Comparison of ENCODE assay signal across 26 cellular contexts in genomic region chr4:12924253-12924652, GRCh38.
A peak's percentile ranks its signal among the peaks of the same experiment; 100 is the strongest.
DNase-seq lines count a peak whose midpoint lies in the region; ATAC-seq, FAIRE-seq and TF ChIP-seq lines count a peak whose summit lies in the region.
"Had no signal": no experiment of that assay in that cellular context is flagged by ENCODE, and none has a peak within 500 bp of the region (broad histone marks: within the 10 kb centered on the region; RNA-seq: fewer than 3 reads in every experiment).

No MANE protein-coding gene starts in this region.

- POLR2A ChIA-PET in naive thymus-derived CD8-positive, alpha-beta T cell (lab: Charles Lee), result no interaction called here

- H3K27ac ChIP-seq in GM23338 (ENCODE audit: low read depth) (no peak overlapping the region), iPS-20b (ENCODE audit: low read length) (no peak overlapping the region), adrenal gland (no peak overlapping the region)

- no peaks in the 10 kb centered on the region; the same call in 2 of the 3 replicates for H3K9me3 Mint-ChIP-seq in GM23338
- H3K9me3 Mint-ChIP-seq in naive thymus-derived CD8-positive, alpha-beta T cell, result peaks cover 0 to 1% (median 0%) of the 10 kb centered on the region in 9 donors

- H3K9me3 ChIP-seq in iPS-20b (ENCODE audit: insufficient read depth, low read depth, low read length), result no peaks in the 10 kb centered on the region
- H3K9me3 ChIP-seq in adrenal gland (replicated peaks in 1 of 3), result no peaks in the 10 kb centered on the region
- H3K9me3 ChIP-seq: Caco-2, SK-N-SH had no signal

- H3K36me3 ChIP-seq in GM23338 (ENCODE audit: insufficient read depth) (no peaks in the 10 kb centered on the region), iPS-20b (ENCODE audit: insufficient read depth, low read depth, low read length) (no peaks in the 10 kb centered on the region), adrenal gland (replicated peaks in 1 of 2) (no peaks in the 10 kb centered on the region)

- no peaks in the 10 kb centered on the region for H3F3A ChIP-seq in GM23338 (replicated peaks; ENCODE audit: low read depth)

- H3K4me1 Mint-ChIP-seq in GM23338, result peaks cover 20% of the 10 kb centered on the region
- no peaks in the 10 kb centered on the region for H3K4me1 Mint-ChIP-seq in naive thymus-derived CD8-positive, alpha-beta T cell
- H3K4me1 Mint-ChIP-seq: CD4-positive, alpha-beta memory T cell had no signal

- peaks cover 11% of the 10 kb centered on the region for H3K9me2 ChIP-seq in GM23338 (ENCODE audit: insufficient read depth)
- H3K9me2 ChIP-seq: SK-N-SH had no signal

- H3K4me1 ChIP-seq in GM23338 (ENCODE audit: insufficient read depth) (peaks cover 10% of the 10 kb centered on the region), iPS-20b (ENCODE audit: insufficient read depth, low read length) (peaks cover 8% of the 10 kb centered on the region; the same call in 1 of the 2 replicates), adrenal gland (replicated peaks in 1 of 2) (no peaks in the 10 kb centered on the region)
- H3K4me1 ChIP-seq: Caco-2 had no signal

- no peak overlapping the region for H3K9ac ChIP-seq in iPS-20b (ENCODE audit: low read depth, low read length)
- H3K9ac ChIP-seq: SK-N-SH had no signal

- no peak for FAIRE-seq in D721Med (lab: Jason Lieb, UNC)
- FAIRE-seq: GM19239, H54, HTR-8/SVneo, RCC 7860 had no signal

- no peak overlapping the region; the same call in 1 of the 2 replicates for H3K27ac Mint-ChIP-seq in GM23338
- H3K27ac Mint-ChIP-seq in naive thymus-derived CD8-positive, alpha-beta T cell, result no peak overlapping the region
- H3K27ac Mint-ChIP-seq: CD4-positive, alpha-beta memory T cell had no signal

- H3K27me3 Mint-ChIP-seq in GM23338 (ENCODE audit: insufficient read depth, low read depth, poor library complexity), result no peaks in the 10 kb centered on the region
- H3K27me3 Mint-ChIP-seq in naive thymus-derived CD8-positive, alpha-beta T cell, result peaks cover 0 to 3% (median 0%) of the 10 kb centered on the region in 5 donors
- H3K27me3 Mint-ChIP-seq: CD4-positive, alpha-beta memory T cell had no signal

- H4K20me1 ChIP-seq in GM23338 (replicated peaks; ENCODE audit: insufficient read depth), result no peaks in the 10 kb centered on the region

- H3K36me3 Mint-ChIP-seq in GM23338 (ENCODE audit: low read depth), result no peaks in the 10 kb centered on the region
- H3K36me3 Mint-ChIP-seq in naive thymus-derived CD8-positive, alpha-beta T cell, result no peaks in the 10 kb centered on the region
- H3K36me3 Mint-ChIP-seq: CD4-positive, alpha-beta memory T cell had no signal

- H3K79me2 ChIP-seq in GM23338 (replicated peaks; ENCODE audit: insufficient read depth), result no peaks in the 10 kb centered on the region

- 87 to 91% (median 90%) methylated on average over 4 of the region's 4 CpGs for WGBS in adrenal gland, 4 donors

- no peak overlapping the region for H3K4me3 Mint-ChIP-seq in GM23338
- no peak overlapping the region for H3K4me3 Mint-ChIP-seq in naive thymus-derived CD8-positive, alpha-beta T cell
- H3K4me3 Mint-ChIP-seq: CD4-positive, alpha-beta memory T cell had no signal

- no peak for TF ChIP-seq POLR2A in adrenal gland (IDR thresholded peaks at IDR 0.05)

- no peak overlapping the region for H3K4me3 ChIP-seq in GM23338
- H3K4me3 ChIP-seq in iPS-20b (ENCODE audit: low read length), result peak overlapping the region; percentile 10; the same call in 1 of the 2 replicates
- H3K4me3 ChIP-seq in adrenal gland, result no peak overlapping the region

- no peaks in the 10 kb centered on the region for H3K27me3 ChIP-seq in GM23338 (ENCODE audit: insufficient read depth)
- H3K27me3 ChIP-seq in iPS-20b (ENCODE audit: insufficient read depth, low read length), result no peaks in the 10 kb centered on the region
- H3K27me3 ChIP-seq in adrenal gland, result no peaks in the 10 kb centered on the region

- H2AFZ ChIP-seq in GM23338, result no peak overlapping the region

- ATAC-seq in GM23338, result peak; percentile 76
- no peak for ATAC-seq in naive thymus-derived CD8-positive, alpha-beta T cell
- ATAC-seq in Right ventricle myocardium superior (ENCODE audit: poor library complexity), result no peak

- peak overlapping the region; percentile 59 for H3K4me2 ChIP-seq in GM23338
- H3K4me2 ChIP-seq: SK-N-SH had no signal

- intact Hi-C loops in adrenal gland (cut with DNase I) (no loop called here), Right ventricle myocardium superior (cut with DNase I) (no loop called here)

- TF ChIP-seq CTCF in GM23338 (conservative IDR thresholded peaks at IDR 0.05; ENCODE audit: low read depth in 2 of 2) (no peak), D721Med (IDR thresholded peaks at IDR 0.05; ENCODE audit: insufficient read depth, missing control alignments) (no peak), adrenal gland (IDR thresholded peaks at IDR 0.05) (no peak)

- DNase-seq in DMS153 (lab: John Stamatoyannopoulos, UW), result peak; percentile 3
- peak; percentile 26 for DNase-seq in GM23338 (ENCODE audit: low spot score)
- DNase-seq in NCI-H69 (lab: John Stamatoyannopoulos, UW), result peak; percentile 3
- no peak for DNase-seq in D721Med (ENCODE audit: insufficient read length, low spot score)
- no peak for DNase-seq in adrenal gland
- no peak for DNase-seq in naive thymus-derived CD8-positive, alpha-beta T cell
- DNase-seq in Right ventricle myocardium superior, result no peak
- DNase-seq: C1 segment of cervical spinal cord; Caco-2; CD4-positive, alpha-beta memory T cell; DMS 273 treated with DMSO at 0.1 percent for 48 hours; DND-41; KBM-7; MV-4-11; NCI-H1105 treated with DMSO at 0.1 percent for 48 hours; NCI-H1694; NCI-H2029 treated with DMSO at 0.1 percent for 48 hours; NCI-H446 treated with DMSO at 0.1 percent for 48 hours; NCI-H774; SK-N-SH; SW 1271 had no signal

TF ChIP-seq in GM23338, 12 proteins besides CTCF, POLR2A, EP300 and RAD21 (continues in another document):
- TF ChIP-seq REST (IDR thresholded peaks at IDR 0.05; ENCODE audit: unreplicated experiment), result no peak

Comparison
In these comparisons a context has a peak if more than half of its experiments do, and no peak if none do; other contexts are left out.
1. DNase-seq: peak in DMS153 (single experiment), GM23338 (single experiment) and NCI-H69 (single experiment); none in D721Med (single experiment), adrenal gland (0 of 7), naive thymus-derived CD8-positive, alpha-beta T cell (0 of 10) and Right ventricle myocardium superior (single experiment).